ENCODE assay signal across 20 cellular contexts in the genomic region with DNA sequence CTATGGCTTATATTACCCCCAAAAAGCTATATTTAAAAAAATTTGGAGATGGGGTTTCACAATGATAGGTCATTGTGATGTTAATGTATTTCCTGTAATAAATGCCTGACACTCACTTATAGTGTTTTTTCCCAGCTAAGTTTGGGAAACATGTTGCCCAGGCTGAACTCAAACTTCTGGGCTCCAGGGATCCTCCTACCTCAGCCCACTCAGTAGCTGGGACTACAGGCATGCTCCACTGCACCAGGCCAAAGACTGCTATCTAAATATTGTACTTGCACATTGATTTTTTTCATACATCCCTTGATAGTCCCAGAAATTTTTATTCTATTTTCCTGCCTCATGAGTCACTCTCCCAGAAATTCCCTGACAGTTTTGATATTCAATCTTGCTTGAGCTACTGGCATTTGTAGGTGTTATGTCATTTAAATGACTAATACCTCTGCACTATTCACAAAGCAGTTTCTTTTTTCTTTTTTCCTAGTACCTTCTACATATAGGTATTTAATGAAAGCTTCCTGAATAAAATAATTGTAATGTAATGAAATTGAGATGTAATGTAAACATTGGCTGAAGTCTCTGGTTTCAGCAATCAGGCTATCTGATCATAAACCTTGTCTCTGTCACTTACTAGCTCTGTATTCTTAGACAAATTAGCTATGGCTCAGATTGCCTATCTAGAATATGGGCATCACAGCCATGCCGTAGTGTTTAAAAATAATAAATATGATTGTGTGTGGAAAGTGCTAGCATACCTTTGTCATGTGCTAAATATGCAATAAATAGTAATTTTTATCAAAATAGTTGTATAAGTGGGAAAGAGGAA.
DNase-seq lines count a peak whose midpoint lies in the region; ATAC-seq and TF ChIP-seq lines count a peak whose summit lies in the region.
"Had no signal": no experiment of that assay in that cellular context is flagged by ENCODE, and none has a peak within 500 bp of the region (broad histone marks: within the 10 kb centered on the region; RNA-seq: fewer than 3 reads in every experiment).

No MANE protein-coding gene starts in this region.

- H2AK5ac ChIP-seq in IMR-90 (ENCODE audit: low read depth, low read length), result no peak overlapping the region

- no peak for TF ChIP-seq RAD21 in IMR-90 (IDR thresholded peaks at IDR 0.05; ENCODE audit: low read length)

- POLR2A ChIA-PET in IMR-90 (lab: Charles Lee; ENCODE audit: unreplicated experiment) (no interaction called here), WTC11 (lab: Charles Lee) (interaction anchor here (0.5 kb wide), 1 partner anchor 14 kb away, joined by 4 read pairs; no protein-coding TSS in a partner anchor)

- intact Hi-C loops in Calu3 (cut with micrococcal nuclease; ENCODE audit: unreplicated experiment) (loop anchor here (10.0 kb wide), 1 partner anchor 210 kb away; no protein-coding TSS in a partner anchor), IMR-90 (cut with micrococcal nuclease) (no loop called here), upper lobe of right lung (cut with DNase I) (no loop called here)

- H3K27ac ChIP-seq in IMR-90 (ENCODE audit: insufficient read depth, low read length) (no peak overlapping the region), upper lobe of right lung (no peak overlapping the region)
- H3K27ac ChIP-seq: gastroesophageal sphincter, stomach had no signal

- H3K27me3 Mint-ChIP-seq in Calu3 (ENCODE audit: unreplicated experiment) (no peaks in the 10 kb centered on the region), WTC11 (ENCODE audit: low read depth) (no peaks in the 10 kb centered on the region)
- H3K27me3 Mint-ChIP-seq: activated B cell treated with CpG ODN at 0.5 μM for 24 hours; activated CD8-positive, alpha-beta T cell treated with anti-CD3 and anti-CD28 coated beads for 36 hours; activated naive CD8-positive, alpha-beta T cell; T-helper 17 cell had no signal

- H3K9me1 ChIP-seq in IMR-90 (ENCODE audit: insufficient read depth, low read length), result no peaks in the 10 kb centered on the region

- no peaks in the 10 kb centered on the region for H3K36me3 Mint-ChIP-seq in Calu3 (ENCODE audit: insufficient read depth, unreplicated experiment)
- H3K36me3 Mint-ChIP-seq in WTC11, result no peaks in the 10 kb centered on the region
- H3K36me3 Mint-ChIP-seq: activated naive CD8-positive, alpha-beta T cell had no signal

- H3K4me1 ChIP-seq in IMR-90 (ENCODE audit: control insufficient read depth, insufficient read depth, low read length) (no peaks in the 10 kb centered on the region), upper lobe of right lung (no peaks in the 10 kb centered on the region)
- H3K4me1 ChIP-seq: gastroesophageal sphincter, stomach had no signal

- H2AK9ac ChIP-seq in IMR-90 (replicated peaks; ENCODE audit: low read depth, low read length, poor library complexity), result no peak overlapping the region

- H2BK5ac ChIP-seq in IMR-90 (ENCODE audit: low read depth, low read length, poor library complexity, severe bottlenecking), result no peak overlapping the region

- H4K5ac ChIP-seq in IMR-90 (ENCODE audit: low read depth, low read length), result no peak overlapping the region

- H3K27me3 ChIP-seq in IMR-90 (ENCODE audit: control insufficient read depth, insufficient read depth, low read length), result no peaks in the 10 kb centered on the region
- no peaks in the 10 kb centered on the region for H3K27me3 ChIP-seq in upper lobe of right lung
- H3K27me3 ChIP-seq: gastroesophageal sphincter, stomach had no signal

- dilution Hi-C loops in IMR-90 (cut with HindIII; ENCODE audit: low sequenced_read_pairs, unreplicated experiment), result no loop called here

- H2BK15ac ChIP-seq in IMR-90 (ENCODE audit: low read depth, low read length), result no peak overlapping the region

- H3K36me3 ChIP-seq in IMR-90 (ENCODE audit: control insufficient read depth, insufficient read depth, low read length) (no peaks in the 10 kb centered on the region), upper lobe of right lung (no peaks in the 10 kb centered on the region)
- H3K36me3 ChIP-seq: gastroesophageal sphincter, stomach had no signal

- no peak overlapping the region for H3K4me3 Mint-ChIP-seq in Calu3 (ENCODE audit: low read depth, unreplicated experiment)
- H3K4me3 Mint-ChIP-seq in WTC11, result peak overlapping the region; percentile 28; the same call in 1 of the 2 replicates
- H3K4me3 Mint-ChIP-seq: activated B cell treated with CpG ODN at 0.5 μM for 24 hours; activated CD8-positive, alpha-beta T cell treated with anti-CD3 and anti-CD28 coated beads for 36 hours; activated naive CD8-positive, alpha-beta T cell; T-helper 17 cell had no signal

- ATAC-seq in IMR-90 (ENCODE audit: low read depth) (peak; percentile 27; the same call in 1 of the 2 replicates), WTC11 (no peak; the same call in 1 of the 2 replicates), upper lobe of right lung (no peak), HG03039 (IDR thresholded peaks at IDR 0.05; ENCODE audit: unreplicated experiment) (no peak)
- ATAC-seq: activated CD8-positive, alpha-beta T cell treated with anti-CD3 and anti-CD28 coated beads for 36 hours; gastroesophageal sphincter; left ventricle myocardium superior; T-helper 17 cell had no signal

- no peak overlapping the region for H2AFZ ChIP-seq in IMR-90 (replicated peaks; ENCODE audit: low read length, poor library complexity)

- no peak overlapping the region for H4K8ac ChIP-seq in IMR-90 (ENCODE audit: low read depth in 2 of 2, low read length in 2 of 2)

- WGBS in IMR-90 (ENCODE audit: extremely low coverage in 2 of 2, insufficient read length in 1 of 2), 2 experiments, result no CpG with 5 or more reads among the region's 1 CpG

- no TSS peak for BruUV-seq in Calu3 (replicated peaks; lab: Mats Ljungman, UMichigan)
- no TSS peak for BruUV-seq in IMR-90 (replicated peaks; lab: Mats Ljungman, UMichigan)

- no peak overlapping the region for H3K18ac ChIP-seq in IMR-90 (ENCODE audit: low read depth, low read length)

- DNase-seq in Calu3 (peak; percentile 1), IMR-90 (peak; percentile 47), WTC11 (ENCODE audit: low spot score) (no peak), left kidney (ENCODE audit: low read depth, low spot score) (peak; percentile 64), D341Med (ENCODE audit: low spot score) (no peak), upper lobe of right lung (no peak)
- no peak for DNase-seq in activated CD8-positive, alpha-beta memory T cell treated with anti-CD3 and anti-CD28 coated beads, Interleukin-2, amount 50 U/mL, for 48 hours
- DNase-seq: activated B cell treated with CpG ODN at 0.5 μM for 24 hours; activated CD8-positive, alpha-beta T cell treated with anti-CD3 and anti-CD28 coated beads for 36 hours; activated T-cell treated with anti-CD3 and anti-CD28 coated beads, Interleukin-2, amount 50 U/mL, for 48 hours; dermis blood vessel endothelial cell; left ventricle myocardium superior; NCI-H2227 treated with DMSO at 0.1 percent for 48 hours; SIG-M5; stimulated activated CD4-positive, alpha-beta T cell treated with anti-CD3 and anti-CD28 coated beads, Interleukin-2, amount 100 ng/mL, for 24 hours; stomach; T-helper 17 cell had no signal

- peaks cover 10% of the 10 kb centered on the region for H3K4me1 Mint-ChIP-seq in Calu3 (ENCODE audit: low read depth, unreplicated experiment)
- peaks cover 53% of the 10 kb centered on the region for H3K4me1 Mint-ChIP-seq in WTC11
- H3K4me1 Mint-ChIP-seq: activated B cell treated with CpG ODN at 0.5 μM for 24 hours, T-helper 17 cell had no signal

- H4K20me1 ChIP-seq in IMR-90 (ENCODE audit: insufficient read depth, low read length), result no peaks in the 10 kb centered on the region

- H3K79me1 ChIP-seq in IMR-90 (ENCODE audit: low read depth in 1 of 2, low read length in 2 of 2), result no peaks in the 10 kb centered on the region

- no peak overlapping the region for H2BK120ac ChIP-seq in IMR-90 (ENCODE audit: low read depth, low read length)

- no peak overlapping the region for H3K4me3 ChIP-seq in IMR-90 (ENCODE audit: insufficient read depth, low read depth, low read length)
- H3K4me3 ChIP-seq in upper lobe of right lung, result no peak overlapping the region
- H3K4me3 ChIP-seq: gastroesophageal sphincter, stomach had no signal

- no peak overlapping the region for H3K23ac ChIP-seq in IMR-90 (ENCODE audit: low read depth, low read length)

- H3K9me3 Mint-ChIP-seq in Calu3 (ENCODE audit: low read depth, unreplicated experiment), result no peaks in the 10 kb centered on the region
- H3K9me3 Mint-ChIP-seq in WTC11, result no peaks in the 10 kb centered on the region

- TF ChIP-seq POLR2A in IMR-90 (IDR thresholded peaks at IDR 0.05; ENCODE audit: low read depth, low read length), result no peak

- H4K91ac ChIP-seq in IMR-90 (ENCODE audit: insufficient read depth, low read depth, low read length), result no peak overlapping the region

- no peak overlapping the region for H3K4ac ChIP-seq in IMR-90 (ENCODE audit: low read depth, low read length)

- CTCF ChIA-PET in Calu3 (lab: Charles Lee) (interaction anchor here (0.8 to 0.9 kb wide), 2 partner anchors 23 to 51 kb away, joined by 3 read pairs; no protein-coding TSS in a partner anchor), IMR-90 (lab: Yijun Ruan, JAX) (no interaction called here), WTC11 (lab: Charles Lee) (no interaction called here)

- in situ Hi-C loops in IMR-90 (cut with MboI; ENCODE audit: low sequenced_read_pairs), result no loop called here

- peak overlapping the region; percentile 67 for H3K27ac Mint-ChIP-seq in Calu3 (ENCODE audit: unreplicated experiment)
- H3K27ac Mint-ChIP-seq in WTC11, result 0 out of 2 replicates have a peak overlapping the region, but pooled peaks have one; percentile 28
- H3K27ac Mint-ChIP-seq: activated B cell treated with CpG ODN at 0.5 μM for 24 hours; activated CD8-positive, alpha-beta T cell treated with anti-CD3 and anti-CD28 coated beads for 36 hours; activated naive CD8-positive, alpha-beta T cell; T-helper 17 cell had no signal

- H3K9ac ChIP-seq in IMR-90 (ENCODE audit: low read depth, low read length), result no peak overlapping the region

- H3K56ac ChIP-seq in IMR-90 (ENCODE audit: extremely low read depth, insufficient read depth, low read length), result no peak overlapping the region

- no peak overlapping the region for H2BK20ac ChIP-seq in IMR-90 (ENCODE audit: low read depth, low read length)

- TF ChIP-seq CTCF in Calu3 (IDR thresholded peaks at IDR 0.05; ENCODE audit: unreplicated experiment) (no peak), IMR-90 (conservative IDR thresholded peaks at IDR 0.05; ENCODE audit: low read depth, low read length) (no peak), WTC11 (IDR thresholded peaks at IDR 0.05) (no peak), upper lobe of right lung (IDR thresholded peaks at IDR 0.05) (no peak)

- H3K4me2 ChIP-seq in IMR-90 (ENCODE audit: low read depth, low read length), result no peak overlapping the region

- peaks cover 2% of the 10 kb centered on the region; the same call in 1 of the 2 replicates for H3K9me3 ChIP-seq in IMR-90 (ENCODE audit: control insufficient read depth, insufficient read depth, low read length)
- H3K9me3 ChIP-seq in upper lobe of right lung, result no peaks in the 10 kb centered on the region
- H3K9me3 ChIP-seq: gastroesophageal sphincter, stomach had no signal

- H3K14ac ChIP-seq in IMR-90 (replicated peaks; ENCODE audit: low read depth, low read length), result no peak overlapping the region

TF ChIP-seq in IMR-90, 13 proteins besides CTCF, POLR2A, EP300 and RAD21 (continues in another document):
- no peak for TF ChIP-seq RCOR1 (IDR thresholded peaks at IDR 0.05; ENCODE audit: insufficient replicate concordance, low read length)

TF ChIP-seq in WTC11, 78 proteins besides CTCF, POLR2A, EP300 and RAD21 (continues in another document):
- TF ChIP-seq EMX1 (CRISPR knock-in tag; IDR thresholded peaks at IDR 0.05), result no peak

Comparison
In these comparisons a context has a peak if more than half of its experiments do, and no peak if none do; other contexts are left out.
1. DNase-seq: peak in Calu3 (single experiment), IMR-90 (single experiment) and left kidney (single experiment); none in WTC11 (single experiment), D341Med (single experiment), upper lobe of right lung (single experiment) and activated CD8-positive, alpha-beta memory T cell treated with anti-CD3 and anti-CD28 coated beads, Interleukin-2, amount 50 U/mL, for 48 hours (single experiment).